ENCODE assay signal across 7 cellular contexts in the genomic region with DNA sequence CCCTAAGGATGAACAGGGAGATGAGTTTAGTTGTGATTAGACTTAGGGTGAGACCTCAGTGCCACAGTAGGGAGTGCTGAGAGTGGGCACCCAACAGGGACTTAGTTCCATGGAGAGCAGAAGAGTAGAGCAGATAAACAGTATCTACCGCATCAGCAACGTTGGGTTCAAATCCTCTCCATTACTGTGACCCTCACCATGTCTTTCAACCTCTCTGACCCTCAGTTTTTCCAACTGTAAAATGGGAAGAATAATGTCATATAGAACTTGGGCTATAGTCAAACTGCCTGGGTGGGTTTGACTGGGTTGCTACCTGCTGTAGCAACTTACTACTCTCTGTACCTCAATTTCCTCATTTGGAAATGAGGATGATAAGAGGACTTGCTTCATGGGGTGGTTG. TPM values are rescaled to one million over a fixed set of nuclear protein-coding genes. Genes with fewer than 3 reads are reported as not detected.
"Had no signal": no experiment of that assay in that cellular context is flagged by ENCODE, and none has a peak within 500 bp of the region (broad histone marks: within the 10 kb centered on the region; RNA-seq: fewer than 3 reads in every experiment).

No MANE protein-coding gene starts in this region.

- H3K4me3 Mint-ChIP-seq: IgD-negative memory B cell had no signal

- H3K9me3 Mint-ChIP-seq: IgD-negative memory B cell had no signal

- DNase-seq: IMR-90, KBM-7, KG1 had no signal

- H3K36me3 Mint-ChIP-seq: IgD-negative memory B cell had no signal

- H3K27ac ChIP-seq: HL-60 had no signal

- ATAC-seq: HepG2 had no signal

- FAIRE-seq: HepG2, HTR-8/SVneo had no signal

- H3K27ac Mint-ChIP-seq: IgD-negative memory B cell had no signal

RNA-seq across cellular contexts. Expression of gene DISP3, which starts 6.7 kb away (rescaled TPM):
- total RNA-seq: IMR-90 had no signal
- polyA plus RNA-seq: IgD-negative memory B cell had no signal
